In the genomic region with DNA sequence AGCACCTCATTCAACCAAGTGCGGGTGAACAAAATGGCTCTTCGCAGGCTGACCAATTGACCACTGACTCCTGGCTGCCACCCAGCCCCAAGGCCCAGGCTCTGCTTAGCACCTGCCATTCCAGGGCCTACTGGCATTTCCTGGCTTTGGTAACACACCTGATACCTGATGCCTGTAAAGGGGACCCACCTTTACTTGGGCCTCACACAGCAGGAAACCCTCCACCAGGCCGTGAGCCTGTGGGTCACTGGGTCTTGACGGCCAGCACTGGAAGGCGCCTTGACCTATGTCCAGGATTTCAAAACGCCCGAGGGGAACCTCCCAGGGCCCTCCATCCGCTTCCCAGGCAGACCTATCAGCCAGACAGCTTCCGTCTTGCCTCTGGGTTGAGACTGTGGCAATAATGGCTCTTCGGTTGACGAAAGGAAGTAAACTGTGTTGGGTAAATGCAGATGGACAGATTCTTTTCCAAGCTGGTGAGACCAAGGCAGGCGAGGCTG, we compare ENCODE assay signal across 1 cellular context.
TF ChIP-seq lines count a peak whose summit lies in the region.

No MANE protein-coding gene starts in this region.

TF ChIP-seq in GM23338, 12 proteins besides CTCF, POLR2A, EP300 and RAD21:
- TF ChIP-seq, protein P1, sequence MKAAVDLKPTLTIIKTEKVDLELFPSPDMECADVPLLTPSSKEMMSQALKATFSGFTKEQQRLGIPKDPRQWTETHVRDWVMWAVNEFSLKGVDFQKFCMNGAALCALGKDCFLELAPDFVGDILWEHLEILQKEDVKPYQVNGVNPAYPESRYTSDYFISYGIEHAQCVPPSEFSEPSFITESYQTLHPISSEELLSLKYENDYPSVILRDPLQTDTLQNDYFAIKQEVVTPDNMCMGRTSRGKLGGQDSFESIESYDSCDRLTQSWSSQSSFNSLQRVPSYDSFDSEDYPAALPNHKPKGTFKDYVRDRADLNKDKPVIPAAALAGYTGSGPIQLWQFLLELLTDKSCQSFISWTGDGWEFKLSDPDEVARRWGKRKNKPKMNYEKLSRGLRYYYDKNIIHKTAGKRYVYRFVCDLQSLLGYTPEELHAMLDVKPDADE (IDR thresholded peaks at IDR 0.05), result no peak
